19 cellular contexts compared by ENCODE assay signal in genomic region chr4:186002853-186003252, GRCh38.
DNase-seq lines count a peak whose midpoint lies in the region; ATAC-seq and TF ChIP-seq lines count a peak whose summit lies in the region.
"Had no signal": no experiment of that assay in that cellular context is flagged by ENCODE, and none has a peak within 500 bp of the region (broad histone marks: within the 10 kb centered on the region; RNA-seq: fewer than 3 reads in every experiment).

No MANE protein-coding gene starts in this region.

- H3K27ac ChIP-seq in SK-N-SH (ENCODE audit: low read depth in 2 of 2, low read length in 1 of 2) (peak overlapping the region in 1 of 2 experiments; percentile 85; a peak in 2 of 4 replicates), trophoblast cell (ENCODE audit: low read depth, low read length) (no peak overlapping the region)
- H3K27ac ChIP-seq: 22Rv1, A549, BLaER1 had no signal

- H2BK5ac ChIP-seq in trophoblast cell (ENCODE audit: low read depth, low read length, poor library complexity) = no peak overlapping the region

- H3K4me2 ChIP-seq in SK-N-SH (no peak overlapping the region), trophoblast cell (ENCODE audit: low read length) (no peak overlapping the region)
- H3K4me2 ChIP-seq: A549, BLaER1 had no signal

- peak overlapping the region; percentile 13 for H3K18ac ChIP-seq in trophoblast cell (ENCODE audit: low read length)

- H3K14ac ChIP-seq in trophoblast cell (ENCODE audit: low read length) = peak overlapping the region; percentile 46

- H3K23ac ChIP-seq in trophoblast cell (ENCODE audit: low read length) = no peak overlapping the region

- peak overlapping the region; percentile 22 for H4K91ac ChIP-seq in trophoblast cell (ENCODE audit: low read depth, low read length)

- H2AK5ac ChIP-seq in trophoblast cell (ENCODE audit: low read length) = peak overlapping the region; percentile 42

- H3K9ac ChIP-seq in SK-N-SH = no peak overlapping the region
- H3K9ac ChIP-seq in trophoblast cell (ENCODE audit: low read length) = no peak overlapping the region
- H3K9ac ChIP-seq: BLaER1 had no signal

- peak in 1 of 2 experiments; percentile 67; a peak in 1 of 4 replicates for TF ChIP-seq EP300 in SK-N-SH (IDR thresholded peaks at IDR 0.05; ENCODE audit: borderline replicate concordance in 1 of 2, low read depth in 1 of 2, low read length in 1 of 2)

- peak overlapping the region; percentile 34 for H2BK12ac ChIP-seq in trophoblast cell (ENCODE audit: low read length)

- no peak overlapping the region for H4K8ac ChIP-seq in trophoblast cell (ENCODE audit: low read depth, low read length)

- peaks cover 2% of the 10 kb centered on the region for H3K79me1 ChIP-seq in trophoblast cell (ENCODE audit: low read length)

- POLR2A ChIA-PET in SK-N-SH (lab: Yijun Ruan, JAX) = interaction anchor here (0.6 kb wide), 1 partner anchor 27 kb away, joined by 3 read pairs; no protein-coding TSS in a partner anchor

- H3K4me3 ChIP-seq in SK-N-SH (ENCODE audit: low read depth in 2 of 2, low read length in 1 of 2) (no peak overlapping the region), trophoblast cell (ENCODE audit: low read depth, low read length) (no peak overlapping the region)
- H3K4me3 ChIP-seq: A549, BLaER1 had no signal

- no peaks in the 10 kb centered on the region for H4K20me1 ChIP-seq in SK-N-SH (ENCODE audit: insufficient read depth)
- H4K20me1 ChIP-seq: BLaER1 had no signal

- peak overlapping the region; percentile 56 for H2BK120ac ChIP-seq in trophoblast cell (ENCODE audit: insufficient read depth, low read length, poor library complexity)

- no peak for TF ChIP-seq CTCF in SK-N-SH (IDR thresholded peaks at IDR 0.05)

- H3K9me2 ChIP-seq in SK-N-SH = no peaks in the 10 kb centered on the region

- peak; percentile 46 for DNase-seq in SK-N-SH
- peak; percentile 63 for DNase-seq in islet precursor cell
- DNase-seq in trophoblast cell = no peak
- DNase-seq: AML-193; CD4-positive, alpha-beta memory T cell; DMS153; DMS79 treated with DMSO at 0.1 percent for 48 hours; GF-D8; HFFc6 had no signal

- H3K9me3 ChIP-seq in SK-N-SH (no peaks in the 10 kb centered on the region), trophoblast cell (ENCODE audit: insufficient read depth, low read depth, low read length) (no peaks in the 10 kb centered on the region)
- H3K9me3 ChIP-seq: A549, BLaER1 had no signal

- H3K27me3 ChIP-seq in SK-N-SH (ENCODE audit: insufficient read depth) (no peaks in the 10 kb centered on the region), trophoblast cell (ENCODE audit: insufficient read depth, low read length) (no peaks in the 10 kb centered on the region)
- H3K27me3 ChIP-seq: BLaER1 had no signal

- no peaks in the 10 kb centered on the region for H3K79me2 ChIP-seq in SK-N-SH (ENCODE audit: insufficient read depth)
- H3K79me2 ChIP-seq in trophoblast cell (ENCODE audit: control insufficient read depth, insufficient read depth, low read length, poor library complexity) = no peaks in the 10 kb centered on the region

- 49% methylated on average over 9 of the region's 9 CpGs for WGBS in SK-N-SH (ENCODE audit: low lambda C conversion rate)
- no CpG with 5 or more reads among the region's 9 CpGs for WGBS in trophoblast cell (ENCODE audit: extremely low coverage, insufficient coverage, insufficient read length)

- no peak overlapping the region for H3K4ac ChIP-seq in trophoblast cell (ENCODE audit: low read depth, low read length)

- H2AFZ ChIP-seq in SK-N-SH (ENCODE audit: low read depth) = no peak overlapping the region
- no peak overlapping the region for H2AFZ ChIP-seq in trophoblast cell (ENCODE audit: insufficient read depth, low read length, poor library complexity)

- H3K4me1 ChIP-seq in SK-N-SH (ENCODE audit: control insufficient read depth in 1 of 2, insufficient read depth in 2 of 2, low read depth in 1 of 2, low read length in 1 of 2) (peaks cover 0 to 5% of the 10 kb centered on the region in 2 experiments; a peak in 2 of 4 replicates), trophoblast cell (ENCODE audit: control insufficient read depth in 1 of 2, insufficient read depth in 2 of 2, low read length in 2 of 2) (peaks cover 0 to 3% of the 10 kb centered on the region in 2 experiments)
- H3K4me1 ChIP-seq: A549, BLaER1 had no signal

- H3K36me3 ChIP-seq in SK-N-SH (replicated peaks in 1 of 2; ENCODE audit: control insufficient read depth in 1 of 2, insufficient read depth in 2 of 2, low read length in 1 of 2) (no peaks in the 10 kb centered on the region), trophoblast cell (ENCODE audit: control insufficient read depth in 1 of 2, insufficient read depth in 2 of 2, low read length in 2 of 2) (no peaks in the 10 kb centered on the region)
- H3K36me3 ChIP-seq: BLaER1 had no signal

- CTCF ChIA-PET in SK-N-SH (lab: Yijun Ruan, JAX) = interaction anchor here (0.6 to 1.5 kb wide), 3 partner anchors 9 to 78 kb away, joined by 3 to 7 read pairs (median 5); no protein-coding TSS in a partner anchor

- ATAC-seq in SK-N-SH treated with all-trans-retinoic acid at 6 μM for 48 hours = no peak
- no peak for ATAC-seq in HG02588 (IDR thresholded peaks at IDR 0.05; ENCODE audit: unreplicated experiment)
- no peak for ATAC-seq in GM18858 (IDR thresholded peaks at IDR 0.05; ENCODE audit: unreplicated experiment)
- no peak for ATAC-seq in HG03521 (IDR thresholded peaks at IDR 0.05; ENCODE audit: unreplicated experiment)
- ATAC-seq in GM21390 (IDR thresholded peaks at IDR 0.05; ENCODE audit: unreplicated experiment) = no peak
- ATAC-seq: A549, HCT116, HepG2 had no signal

- no peaks in the 10 kb centered on the region for H3F3A ChIP-seq in SK-N-SH (replicated peaks; ENCODE audit: insufficient read depth)

- 0 out of 2 replicates have a peak, but pooled peaks have one; percentile 15 for TF ChIP-seq RAD21 in SK-N-SH (IDR thresholded peaks at IDR 0.05; ENCODE audit: low read length)

- no peak overlapping the region for H4K12ac ChIP-seq in trophoblast cell (ENCODE audit: low read depth, low read length)

TF ChIP-seq in SK-N-SH, 30 proteins besides CTCF, POLR2A, EP300 and RAD21:
- TF ChIP-seq TAF1 (IDR thresholded peaks at IDR 0.05; ENCODE audit: borderline replicate concordance, low read depth, low read length) (no peak), GATA2 (CRISPR knock-in tag; IDR thresholded peaks at IDR 0.05) (peak; percentile 79), TEAD4 (IDR thresholded peaks at IDR 0.05; ENCODE audit: borderline replicate concordance, insufficient read depth) (no peak), NRF1 (IDR thresholded peaks at IDR 0.05; ENCODE audit: low read depth, low read length) (no peak), USF1 (IDR thresholded peaks at IDR 0.05; ENCODE audit: borderline replicate concordance, low read depth) (no peak), FOSL2 (IDR thresholded peaks at IDR 0.05; ENCODE audit: borderline replicate concordance, low read depth) (no peak), TCF12 (IDR thresholded peaks at IDR 0.05) (no peak)

TF ChIP-seq in SK-N-SH treated with all-trans-retinoic acid at 6 μM for 48 hours, 23 proteins besides CTCF, POLR2A, EP300 and RAD21:
- no peak for TF ChIP-seq ISL1 (CRISPR knock-in tag; IDR thresholded peaks at IDR 0.05)
- TF ChIP-seq SNAI2 (CRISPR knock-in tag; IDR thresholded peaks at IDR 0.05) = no peak
- no peak for TF ChIP-seq TOX (CRISPR knock-in tag; IDR thresholded peaks at IDR 0.05; ENCODE audit: borderline replicate concordance)
- TF ChIP-seq GLIS3 (CRISPR knock-in tag; IDR thresholded peaks at IDR 0.05) = no peak
- TF ChIP-seq ZNF8 (CRISPR knock-in tag; IDR thresholded peaks at IDR 0.05) = no peak
- TF ChIP-seq, protein P1, sequence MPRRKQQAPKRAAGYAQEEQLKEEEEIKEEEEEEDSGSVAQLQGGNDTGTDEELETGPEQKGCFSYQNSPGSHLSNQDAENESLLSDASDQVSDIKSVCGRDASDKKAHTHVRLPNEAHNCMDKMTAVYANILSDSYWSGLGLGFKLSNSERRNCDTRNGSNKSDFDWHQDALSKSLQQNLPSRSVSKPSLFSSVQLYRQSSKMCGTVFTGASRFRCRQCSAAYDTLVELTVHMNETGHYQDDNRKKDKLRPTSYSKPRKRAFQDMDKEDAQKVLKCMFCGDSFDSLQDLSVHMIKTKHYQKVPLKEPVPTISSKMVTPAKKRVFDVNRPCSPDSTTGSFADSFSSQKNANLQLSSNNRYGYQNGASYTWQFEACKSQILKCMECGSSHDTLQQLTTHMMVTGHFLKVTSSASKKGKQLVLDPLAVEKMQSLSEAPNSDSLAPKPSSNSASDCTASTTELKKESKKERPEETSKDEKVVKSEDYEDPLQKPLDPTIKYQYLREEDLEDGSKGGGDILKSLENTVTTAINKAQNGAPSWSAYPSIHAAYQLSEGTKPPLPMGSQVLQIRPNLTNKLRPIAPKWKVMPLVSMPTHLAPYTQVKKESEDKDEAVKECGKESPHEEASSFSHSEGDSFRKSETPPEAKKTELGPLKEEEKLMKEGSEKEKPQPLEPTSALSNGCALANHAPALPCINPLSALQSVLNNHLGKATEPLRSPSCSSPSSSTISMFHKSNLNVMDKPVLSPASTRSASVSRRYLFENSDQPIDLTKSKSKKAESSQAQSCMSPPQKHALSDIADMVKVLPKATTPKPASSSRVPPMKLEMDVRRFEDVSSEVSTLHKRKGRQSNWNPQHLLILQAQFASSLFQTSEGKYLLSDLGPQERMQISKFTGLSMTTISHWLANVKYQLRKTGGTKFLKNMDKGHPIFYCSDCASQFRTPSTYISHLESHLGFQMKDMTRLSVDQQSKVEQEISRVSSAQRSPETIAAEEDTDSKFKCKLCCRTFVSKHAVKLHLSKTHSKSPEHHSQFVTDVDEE (CRISPR knock-in tag; IDR thresholded peaks at IDR 0.05) = no peak
- TF ChIP-seq RARB (CRISPR knock-in tag; IDR thresholded peaks at IDR 0.05) = no peak
- no peak for TF ChIP-seq CSDC2 (CRISPR knock-in tag; IDR thresholded peaks at IDR 0.05)
- TF ChIP-seq, protein P2, sequence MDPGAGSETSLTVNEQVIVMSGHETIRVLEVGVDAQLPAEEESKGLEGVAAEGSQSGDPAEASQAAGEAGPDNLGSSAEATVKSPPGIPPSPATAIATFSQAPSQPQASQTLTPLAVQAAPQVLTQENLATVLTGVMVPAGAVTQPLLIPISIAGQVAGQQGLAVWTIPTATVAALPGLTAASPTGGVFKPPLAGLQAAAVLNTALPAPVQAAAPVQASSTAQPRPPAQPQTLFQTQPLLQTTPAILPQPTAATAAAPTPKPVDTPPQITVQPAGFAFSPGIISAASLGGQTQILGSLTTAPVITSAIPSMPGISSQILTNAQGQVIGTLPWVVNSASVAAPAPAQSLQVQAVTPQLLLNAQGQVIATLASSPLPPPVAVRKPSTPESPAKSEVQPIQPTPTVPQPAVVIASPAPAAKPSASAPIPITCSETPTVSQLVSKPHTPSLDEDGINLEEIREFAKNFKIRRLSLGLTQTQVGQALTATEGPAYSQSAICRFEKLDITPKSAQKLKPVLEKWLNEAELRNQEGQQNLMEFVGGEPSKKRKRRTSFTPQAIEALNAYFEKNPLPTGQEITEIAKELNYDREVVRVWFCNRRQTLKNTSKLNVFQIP (CRISPR knock-in tag; IDR thresholded peaks at IDR 0.05; ENCODE audit: borderline replicate concordance, low read depth) = no peak

Comparison
In these comparisons a context has a peak if more than half of its experiments do, and no peak if none do; other contexts are left out.
1. DNase-seq: peak in SK-N-SH (single experiment) and islet precursor cell (single experiment); none in trophoblast cell (0 of 2).